23 cellular contexts compared by ENCODE assay signal in genomic region chr17:2386400-2387085, GRCh38. TPM values are rescaled to one million over a fixed set of nuclear protein-coding genes. Genes with fewer than 3 reads are reported as not detected.
A peak's percentile ranks its signal among the peaks of the same experiment; 100 is the strongest.
DNase-seq lines count a peak whose midpoint lies in the region; ATAC-seq, FAIRE-seq and TF ChIP-seq lines count a peak whose summit lies in the region.
"Had no signal": no experiment of that assay in that cellular context is flagged by ENCODE, and none has a peak within 500 bp of the region (broad histone marks: within the 10 kb centered on the region; RNA-seq: fewer than 3 reads in every experiment).

No MANE protein-coding gene starts in this region.

- POLR2A ChIA-PET in HepG2 (lab: Yijun Ruan, JAX) = no interaction called here
- POLR2A ChIA-PET in naive thymus-derived CD8-positive, alpha-beta T cell (lab: Charles Lee) = interaction anchor here (0.8 kb wide), 1 partner anchor 21 kb away, joined by 3 read pairs; no protein-coding TSS in a partner anchor

- no peak overlapping the region for H3K27ac ChIP-seq in HepG2 (ENCODE audit: extremely low read length, insufficient read depth, low read length)
- no peak overlapping the region for H3K27ac ChIP-seq in right lobe of liver
- peak overlapping the region; percentile 54 for H3K27ac ChIP-seq in epithelial cell of prostate
- H3K27ac ChIP-seq in neutrophil = peak overlapping the region; percentile 76
- H3K27ac ChIP-seq: C4-2B, suprapubic skin had no signal

- peaks cover 5 to 15% of the 10 kb centered on the region in 2 experiments; a peak in 2 of 5 replicates for H3K36me3 ChIP-seq in HepG2 (replicated peaks in 1 of 2; ENCODE audit: control insufficient read depth in 1 of 2, insufficient read depth in 2 of 2, low read length in 2 of 2)
- peaks cover 0 to 13% (median 3%) of the 10 kb centered on the region in 4 donors for H3K36me3 ChIP-seq in right lobe of liver
- H3K36me3 ChIP-seq in neutrophil = peaks cover 38% of the 10 kb centered on the region

- H3K4me1 Mint-ChIP-seq in activated CD8-positive, alpha-beta memory T cell treated with anti-CD3 and anti-CD28 coated beads, Interleukin-2, amount 10 ng/mL, durations not matched to agents 7 days and 5 days = peaks cover 31% of the 10 kb centered on the region
- H3K4me1 Mint-ChIP-seq in naive thymus-derived CD8-positive, alpha-beta T cell = peaks cover 12 to 37% (median 24%) of the 10 kb centered on the region in 4 donors
- peaks cover 10% of the 10 kb centered on the region for H3K4me1 Mint-ChIP-seq in progenitor cell of endocrine pancreas (ENCODE audit: low read depth)

- WGBS in HepG2 (ENCODE audit: low lambda C conversion rate) = 96% methylated on average over 19 of the region's 22 CpGs
- WGBS in right lobe of liver (ENCODE audit: insufficient coverage, low coverage, low lambda C conversion rate, missing lambda C conversion rate) = 82% methylated on average over 2 of the region's 22 CpGs

- H2AFZ ChIP-seq in HepG2 (ENCODE audit: low read length) = no peak overlapping the region

- H3K4me3 ChIP-seq in HepG2 (replicated peaks in 1 of 3; ENCODE audit: insufficient read depth in 1 of 3, low read depth in 2 of 3, low read length in 3 of 3) (no peak overlapping the region), right lobe of liver (no peak overlapping the region), neutrophil (ENCODE audit: low read depth in 1 of 2, low read length in 1 of 2) (no peak overlapping the region)
- H3K4me3 ChIP-seq: smooth muscle cell, suprapubic skin had no signal

- H3K9me3 ChIP-seq in HepG2 (ENCODE audit: low read length) = no peaks in the 10 kb centered on the region
- no peaks in the 10 kb centered on the region for H3K9me3 ChIP-seq in right lobe of liver
- H3K9me3 ChIP-seq in neutrophil = no peaks in the 10 kb centered on the region
- H3K9me3 ChIP-seq: suprapubic skin had no signal

- H3K9me3 Mint-ChIP-seq in activated CD8-positive, alpha-beta memory T cell treated with anti-CD3 and anti-CD28 coated beads, Interleukin-2, amount 10 ng/mL, durations not matched to agents 7 days and 5 days (ENCODE audit: low read depth) = no peaks in the 10 kb centered on the region
- no peaks in the 10 kb centered on the region for H3K9me3 Mint-ChIP-seq in naive thymus-derived CD8-positive, alpha-beta T cell
- H3K9me3 Mint-ChIP-seq in progenitor cell of endocrine pancreas (ENCODE audit: low read depth) = no peaks in the 10 kb centered on the region
- H3K9me3 Mint-ChIP-seq: HFFc6 had no signal

- CTCF ChIA-PET in HepG2 (lab: Yijun Ruan, JAX; ENCODE audit: low intra/inter-chr PET ratio, low total read pairs) = no interaction called here
- CTCF ChIA-PET in activated CD8-positive, alpha-beta memory T cell treated with anti-CD3 and anti-CD28 coated beads, Interleukin-2, amount 10 ng/mL, durations not matched to agents 7 days and 5 days (lab: Charles Lee) = interaction anchor here (0.8 to 9.5 kb wide), 2 partner anchors 12 to 31 kb away, joined by 3 to 323 read pairs; no protein-coding TSS in a partner anchor

- H3K36me3 Mint-ChIP-seq in activated CD8-positive, alpha-beta memory T cell treated with anti-CD3 and anti-CD28 coated beads, Interleukin-2, amount 10 ng/mL, durations not matched to agents 7 days and 5 days = peaks cover 4% of the 10 kb centered on the region
- H3K36me3 Mint-ChIP-seq in naive thymus-derived CD8-positive, alpha-beta T cell = peaks cover 0 to 28% (median 0%) of the 10 kb centered on the region in 3 donors
- H3K36me3 Mint-ChIP-seq in progenitor cell of endocrine pancreas (ENCODE audit: insufficient read depth) = peaks cover 6% of the 10 kb centered on the region

- peaks cover 10% of the 10 kb centered on the region for H4K20me1 ChIP-seq in HepG2 (ENCODE audit: insufficient read depth, low read length)

- H3K27me3 ChIP-seq in HepG2 (ENCODE audit: control insufficient read depth in 1 of 2, insufficient read depth in 2 of 2, low read length in 2 of 2) (no peaks in the 10 kb centered on the region), right lobe of liver (no peaks in the 10 kb centered on the region), neutrophil (no peaks in the 10 kb centered on the region)
- H3K27me3 ChIP-seq: suprapubic skin had no signal

- TF ChIP-seq RAD21 in HepG2 (CRISPR knock-in tag; IDR thresholded peaks at IDR 0.05) = no peak

- TF ChIP-seq POLR2A in HepG2 (IDR thresholded peaks at IDR 0.05; ENCODE audit: insufficient read depth in 1 of 2, low read depth in 2 of 2, low read length in 2 of 2) (no peak), right lobe of liver (IDR thresholded peaks at IDR 0.05) (no peak)

- H3K4me3 Mint-ChIP-seq in activated CD8-positive, alpha-beta memory T cell treated with anti-CD3 and anti-CD28 coated beads, Interleukin-2, amount 10 ng/mL, durations not matched to agents 7 days and 5 days = no peak overlapping the region
- H3K4me3 Mint-ChIP-seq in naive thymus-derived CD8-positive, alpha-beta T cell = no peak overlapping the region
- H3K4me3 Mint-ChIP-seq in progenitor cell of endocrine pancreas (ENCODE audit: low read depth) = no peak overlapping the region
- H3K4me3 Mint-ChIP-seq: HFFc6 had no signal

- no TSS peak for BruUV-seq in HepG2 (replicated peaks; lab: Mats Ljungman, UMichigan)

- in situ Hi-C loops in HepG2 (cut with HindIII; ENCODE audit: extremely low pct_ligation_motif_present, low pct_unique_long_range_greater_than_20kb) = no loop called here

- ATAC-seq in HepG2 = no peak
- ATAC-seq in right lobe of liver = no peak
- ATAC-seq in activated CD8-positive, alpha-beta memory T cell treated with anti-CD3 and anti-CD28 coated beads, Interleukin-2, amount 10 ng/mL, durations not matched to agents 7 days and 5 days = no peak
- ATAC-seq in naive thymus-derived CD8-positive, alpha-beta T cell = no peak

- DNase-seq in HepG2 (ENCODE audit: low spot score) = no peak
- DNase-seq in right lobe of liver = no peak
- DNase-seq in epithelial cell of prostate (ENCODE audit: low read depth, low spot score) = no peak
- no peak for DNase-seq in activated CD8-positive, alpha-beta memory T cell treated with anti-CD3 and anti-CD28 coated beads, Interleukin-2, amount 10 ng/mL, durations not matched to agents 7 days and 5 days
- DNase-seq in naive thymus-derived CD8-positive, alpha-beta T cell = no peak
- no peak for DNase-seq in progenitor cell of endocrine pancreas (ENCODE audit: low spot score, unreplicated experiment)
- DNase-seq in NCI-H1417 (lab: John Stamatoyannopoulos, UW) = no peak
- DNase-seq: activated CD4-positive, alpha-beta T cell treated with anti-CD3 and anti-CD28 coated beads for 4 hours; DMS153; HFFc6; Kasumi-1; NCI-H1105; NCI-H526 treated with DMSO at 0.1 percent for 48 hours; OCI-M1; stimulated activated CD8-positive, alpha-beta memory T cell treated with anti-CD3 and anti-CD28 coated beads, Interleukin-4, amount 100 ng/mL, for 48 hours had no signal

- FAIRE-seq in HepG2 (lab: Jason Lieb, UNC) = no peak
- FAIRE-seq: A204.1, endothelial cell of umbilical vein, frontal cortex, GM12892 had no signal

- TF ChIP-seq CTCF in HepG2 (CRISPR knock-in tag; IDR thresholded peaks at IDR 0.05) = no peak
- TF ChIP-seq CTCF in right lobe of liver (IDR thresholded peaks at IDR 0.05) = no peak
- no peak for TF ChIP-seq CTCF in neutrophil (IDR thresholded peaks at IDR 0.05)
- no peak for TF ChIP-seq CTCF in progenitor cell of endocrine pancreas (IDR thresholded peaks at IDR 0.05; ENCODE audit: unreplicated experiment)

- peaks cover 33% of the 10 kb centered on the region for H3K4me1 ChIP-seq in HepG2 (ENCODE audit: insufficient read depth, low read length)
- peaks cover 0 to 21% (median 9%) of the 10 kb centered on the region in 4 donors for H3K4me1 ChIP-seq in right lobe of liver
- H3K4me1 ChIP-seq in neutrophil (ENCODE audit: control insufficient read depth in 1 of 2, insufficient read depth in 1 of 2, low read depth in 1 of 2, low read length in 1 of 2) = peaks cover 26 to 35% of the 10 kb centered on the region in 2 experiments

- H3K27ac Mint-ChIP-seq in activated CD8-positive, alpha-beta memory T cell treated with anti-CD3 and anti-CD28 coated beads, Interleukin-2, amount 10 ng/mL, durations not matched to agents 7 days and 5 days = no peak overlapping the region
- peak overlapping the region in 2 of 10 donors; percentile 78 to 79 for H3K27ac Mint-ChIP-seq in naive thymus-derived CD8-positive, alpha-beta T cell
- H3K27ac Mint-ChIP-seq in progenitor cell of endocrine pancreas = no peak overlapping the region
- H3K27ac Mint-ChIP-seq: HFFc6 had no signal

- peaks cover 4% of the 10 kb centered on the region for H3K79me2 ChIP-seq in HepG2 (ENCODE audit: insufficient read depth, low read length)

- no peak overlapping the region for H3K4me2 ChIP-seq in HepG2 (ENCODE audit: low read depth, low read length)
- H3K4me2 ChIP-seq: smooth muscle cell had no signal

- no peak overlapping the region for H3K9ac ChIP-seq in HepG2 (ENCODE audit: insufficient read depth, low read depth, low read length)

- intact Hi-C loops in HepG2 (cut with micrococcal nuclease; ENCODE audit: unreplicated experiment) = no loop called here
- intact Hi-C loops in right lobe of liver (cut with DNase I) = no loop called here

- TF ChIP-seq EP300 in HepG2 (IDR thresholded peaks at IDR 0.05; ENCODE audit: low read depth in 2 of 2, low read length in 2 of 2) = no peak
- no peak for TF ChIP-seq EP300 in HepG2 (CRISPR knock-in tag; IDR thresholded peaks at IDR 0.05; ENCODE audit: borderline replicate concordance)

- H3K27me3 Mint-ChIP-seq in activated CD8-positive, alpha-beta memory T cell treated with anti-CD3 and anti-CD28 coated beads, Interleukin-2, amount 10 ng/mL, durations not matched to agents 7 days and 5 days = no peaks in the 10 kb centered on the region
- no peaks in the 10 kb centered on the region for H3K27me3 Mint-ChIP-seq in naive thymus-derived CD8-positive, alpha-beta T cell
- no peaks in the 10 kb centered on the region for H3K27me3 Mint-ChIP-seq in progenitor cell of endocrine pancreas

RNA-seq across cellular contexts. Expression of gene MNT, which starts 14.3 kb away (rescaled TPM):
- total RNA-seq in HepG2 (2016; rRNA removed; fragmentation: Illumina TruSeq; extraction: Trizol) (2.3 and 3.5 TPM in 2 replicates), right lobe of liver (10 to 100 TPM in 2 of 6 experiments, 1 to 10 TPM in 4; 3.3 to 12.6 (median 7.0) TPM), progenitor cell of endocrine pancreas (32.1 and 35.5 TPM in 2 replicates)
- 0.79 and 1.5 TPM in 2 replicates for total RNA-seq in HepG2 (2016; cell fraction: cytosol; rRNA removed; fragmentation: Illumina TruSeq; extraction: Trizol; ENCODE audit: low read depth)
- total RNA-seq in HepG2 (2016; cell fraction: insoluble cytoplasmic fraction; rRNA removed; fragmentation: Illumina TruSeq; extraction: Trizol) = 2.0 and 2.9 TPM in 2 replicates
- total RNA-seq in HepG2 (2016; cell fraction: membrane; rRNA removed; fragmentation: Illumina TruSeq; extraction: Trizol) = 2.3 and 2.4 TPM in 2 replicates
- total RNA-seq in HepG2 (2016; cell fraction: nucleus; rRNA removed; fragmentation: Illumina TruSeq; extraction: Trizol) = 3.0 and 3.9 TPM in 2 replicates
- 1.8 and 2.1 TPM in 2 replicates for polyA plus RNA-seq in HepG2 (2011; rRNA removed)
- 0.86 and 0.92 TPM in 2 replicates for polyA plus RNA-seq in HepG2 (2011; cell fraction: cytosol; rRNA removed)
- polyA plus RNA-seq in HepG2 (2011; cell fraction: nucleus; rRNA removed) = 13.6 and 19.3 TPM in 2 replicates
- polyA plus RNA-seq in HepG2 (2012) = 6.6 and 7.5 TPM in 2 replicates
- 0.35 and 0.63 TPM in 2 replicates for polyA plus RNA-seq in HepG2 (2016; cell fraction: cytosol; fragmentation: Illumina TruSeq; extraction: Trizol; ENCODE audit: low read depth)
- 3.1 and 5.6 TPM in 2 replicates for polyA plus RNA-seq in HepG2 (2016; cell fraction: insoluble cytoplasmic fraction; fragmentation: Illumina TruSeq; extraction: Trizol; ENCODE audit: low read depth)
- polyA plus RNA-seq in HepG2 (2016; cell fraction: membrane; fragmentation: Illumina TruSeq; extraction: Trizol; ENCODE audit: low read depth) = 1.4 and 1.6 TPM in 2 replicates
- 14.3 and 17.8 TPM in 2 replicates for polyA plus RNA-seq in HepG2 (2016; cell fraction: nucleus; fragmentation: Illumina TruSeq; extraction: Trizol; ENCODE audit: insufficient read depth, low read depth)
- 4.3 and 8.2 TPM in 2 replicates for polyA minus RNA-seq in HepG2 (2011; rRNA and poly(A)+ RNA removed; ENCODE audit: low replicate concordance)
- 3.1 and 3.8 TPM in 2 replicates for polyA minus RNA-seq in HepG2 (2011; cell fraction: cytosol; rRNA and poly(A)+ RNA removed)
- 8.1 and 8.8 TPM in 2 replicates for polyA minus RNA-seq in HepG2 (2011; cell fraction: nucleus; rRNA and poly(A)+ RNA removed)
- 10 to 100 TPM; 26.0 to 31.9 TPM for total RNA-seq in activated CD8-positive, alpha-beta memory T cell treated with anti-CD3 and anti-CD28 coated beads, Interleukin-2, amount 10 ng/mL, durations not matched to agents 7 days and 5 days
- total RNA-seq in naive thymus-derived CD8-positive, alpha-beta T cell = 10 to 100 TPM; 60.8 to 67.4 TPM
- polyA plus RNA-seq in naive thymus-derived CD8-positive, alpha-beta T cell = under 1 TPM; 0.73 to 0.96 (median 0.79) TPM

RNA-seq across cellular contexts. Expression of gene SGSM2, which starts 49.2 kb away (rescaled TPM):
- total RNA-seq in HepG2 (2016; rRNA removed; fragmentation: Illumina TruSeq; extraction: Trizol) = 11.3 and 30.4 TPM in 2 replicates
- total RNA-seq in HepG2 (2016; cell fraction: cytosol; rRNA removed; fragmentation: Illumina TruSeq; extraction: Trizol; ENCODE audit: low read depth) = 7.6 and 9.3 TPM in 2 replicates
- total RNA-seq in HepG2 (2016; cell fraction: insoluble cytoplasmic fraction; rRNA removed; fragmentation: Illumina TruSeq; extraction: Trizol) = 9.9 and 30.6 TPM in 2 replicates
- total RNA-seq in HepG2 (2016; cell fraction: membrane; rRNA removed; fragmentation: Illumina TruSeq; extraction: Trizol) = 11.2 and 13.2 TPM in 2 replicates
- 35.7 and 46.1 TPM in 2 replicates for total RNA-seq in HepG2 (2016; cell fraction: nucleus; rRNA removed; fragmentation: Illumina TruSeq; extraction: Trizol)
- 51.3 and 65.4 TPM in 2 replicates for polyA plus RNA-seq in HepG2 (2011; rRNA removed)
- polyA plus RNA-seq in HepG2 (2011; cell fraction: cytosol; rRNA removed) = 21.2 and 36.3 TPM in 2 replicates
- 464 and 562 TPM in 2 replicates for polyA plus RNA-seq in HepG2 (2011; cell fraction: nucleus; rRNA removed)
- 23.3 and 40.7 TPM in 2 replicates for polyA plus RNA-seq in HepG2 (2012)
- 3.8 and 4.0 TPM in 2 replicates for polyA plus RNA-seq in HepG2 (2016; cell fraction: cytosol; fragmentation: Illumina TruSeq; extraction: Trizol; ENCODE audit: low read depth)
- 14.4 and 16.9 TPM in 2 replicates for polyA plus RNA-seq in HepG2 (2016; cell fraction: insoluble cytoplasmic fraction; fragmentation: Illumina TruSeq; extraction: Trizol; ENCODE audit: low read depth)
- polyA plus RNA-seq in HepG2 (2016; cell fraction: membrane; fragmentation: Illumina TruSeq; extraction: Trizol; ENCODE audit: low read depth) = 7.9 and 8.8 TPM in 2 replicates
- polyA plus RNA-seq in HepG2 (2016; cell fraction: nucleus; fragmentation: Illumina TruSeq; extraction: Trizol; ENCODE audit: insufficient read depth, low read depth) = 128 and 136 TPM in 2 replicates
- polyA minus RNA-seq in HepG2 (2011; rRNA and poly(A)+ RNA removed; ENCODE audit: low replicate concordance) = 30.6 and 64.0 TPM in 2 replicates
- polyA minus RNA-seq in HepG2 (2011; cell fraction: cytosol; rRNA and poly(A)+ RNA removed) = 15.6 and 19.8 TPM in 2 replicates
- 41.3 and 46.7 TPM in 2 replicates for polyA minus RNA-seq in HepG2 (2011; cell fraction: nucleus; rRNA and poly(A)+ RNA removed)
- total RNA-seq in right lobe of liver = 10 to 100 TPM in 4 of 6 experiments, 1 to 10 TPM in 2; 6.0 to 17.2 (median 13.2) TPM
- 10 to 100 TPM; 46.4 to 57.0 TPM for total RNA-seq in activated CD8-positive, alpha-beta memory T cell treated with anti-CD3 and anti-CD28 coated beads, Interleukin-2, amount 10 ng/mL, durations not matched to agents 7 days and 5 days
- 100 to 1,000 TPM; 160 to 179 TPM for total RNA-seq in naive thymus-derived CD8-positive, alpha-beta T cell
- polyA plus RNA-seq in naive thymus-derived CD8-positive, alpha-beta T cell = 10 to 100 TPM; 12.1 to 22.6 (median 13.1) TPM
- total RNA-seq in progenitor cell of endocrine pancreas = 117 and 127 TPM in 2 replicates

RNA-seq across cellular contexts. Expression of gene TSR1, which starts 50.3 kb away (rescaled TPM):
- total RNA-seq in HepG2 (2016; rRNA removed; fragmentation: Illumina TruSeq; extraction: Trizol) = 65.8 and 75.8 TPM in 2 replicates
- total RNA-seq in HepG2 (2016; cell fraction: cytosol; rRNA removed; fragmentation: Illumina TruSeq; extraction: Trizol; ENCODE audit: low read depth) = 6.6 and 6.8 TPM in 2 replicates
- 68.7 and 76.2 TPM in 2 replicates for total RNA-seq in HepG2 (2016; cell fraction: insoluble cytoplasmic fraction; rRNA removed; fragmentation: Illumina TruSeq; extraction: Trizol)
- total RNA-seq in HepG2 (2016; cell fraction: membrane; rRNA removed; fragmentation: Illumina TruSeq; extraction: Trizol) = 16.3 and 19.0 TPM in 2 replicates
- total RNA-seq in HepG2 (2016; cell fraction: nucleus; rRNA removed; fragmentation: Illumina TruSeq; extraction: Trizol) = 55.3 and 57.6 TPM in 2 replicates
- 7.1 and 7.2 TPM in 2 replicates for polyA plus RNA-seq in HepG2 (2011; rRNA removed)
- polyA plus RNA-seq in HepG2 (2011; cell fraction: cytosol; rRNA removed) = 4.8 and 5.9 TPM in 2 replicates
- 17.4 and 22.0 TPM in 2 replicates for polyA plus RNA-seq in HepG2 (2011; cell fraction: nucleus; rRNA removed)
- 22.0 and 25.7 TPM in 2 replicates for polyA plus RNA-seq in HepG2 (2012)
- 3.5 and 3.7 TPM in 2 replicates for polyA plus RNA-seq in HepG2 (2016; cell fraction: cytosol; fragmentation: Illumina TruSeq; extraction: Trizol; ENCODE audit: low read depth)
- polyA plus RNA-seq in HepG2 (2016; cell fraction: insoluble cytoplasmic fraction; fragmentation: Illumina TruSeq; extraction: Trizol; ENCODE audit: low read depth) = 56.2 and 57.1 TPM in 2 replicates
- polyA plus RNA-seq in HepG2 (2016; cell fraction: membrane; fragmentation: Illumina TruSeq; extraction: Trizol; ENCODE audit: low read depth) = 8.9 and 9.7 TPM in 2 replicates
- polyA plus RNA-seq in HepG2 (2016; cell fraction: nucleus; fragmentation: Illumina TruSeq; extraction: Trizol; ENCODE audit: insufficient read depth, low read depth) = 56.6 and 58.6 TPM in 2 replicates
- 18.4 and 38.7 TPM in 2 replicates for polyA minus RNA-seq in HepG2 (2011; rRNA and poly(A)+ RNA removed; ENCODE audit: low replicate concordance)
- polyA minus RNA-seq in HepG2 (2011; cell fraction: cytosol; rRNA and poly(A)+ RNA removed) = 21.0 and 22.0 TPM in 2 replicates
- polyA minus RNA-seq in HepG2 (2011; cell fraction: nucleus; rRNA and poly(A)+ RNA removed) = 43.1 and 48.6 TPM in 2 replicates
- 10 to 100 TPM in 5 of 6 experiments, 1 to 10 TPM in 1; 9.7 to 26.2 (median 13.1) TPM for total RNA-seq in right lobe of liver
- 10 to 100 TPM; 33.2 to 45.7 TPM for total RNA-seq in activated CD8-positive, alpha-beta memory T cell treated with anti-CD3 and anti-CD28 coated beads, Interleukin-2, amount 10 ng/mL, durations not matched to agents 7 days and 5 days
- 10 to 100 TPM; 35.1 to 37.1 TPM for total RNA-seq in naive thymus-derived CD8-positive, alpha-beta T cell
- polyA plus RNA-seq in naive thymus-derived CD8-positive, alpha-beta T cell = 10 to 100 TPM; 12.0 to 22.1 (median 14.0) TPM
- total RNA-seq in progenitor cell of endocrine pancreas = 33.5 and 36.2 TPM in 2 replicates

Comparison
In these comparisons a context has a peak if more than half of its experiments do, and no peak if none do; other contexts are left out.
1. H3K27ac ChIP-seq: peak in epithelial cell of prostate (single experiment) and neutrophil (single experiment); none in HepG2 (single experiment) and right lobe of liver (0 of 3).